ENCODE assay signal across 8 cellular contexts in genomic region chr6:119078449-119079287, GRCh38. TPM values are rescaled to one million over a fixed set of nuclear protein-coding genes. Genes with fewer than 3 reads are reported as not detected.
DNase-seq lines count a peak whose midpoint lies in the region; ATAC-seq and TF ChIP-seq lines count a peak whose summit lies in the region.

TSS of gene FAM184A (minus strand) at chr6:119078664. CDS start at chr6:119078299, 365 bp downstream.

- H3K27me3 ChIP-seq in colonic mucosa (no peaks in the 10 kb centered on the region), left lung (peaks cover 0 to 35% of the 10 kb centered on the region in 2 donors)

- H3K9me3 ChIP-seq in colonic mucosa (no peaks in the 10 kb centered on the region), left lung (peaks cover 0 to 12% of the 10 kb centered on the region in 2 donors)

- TF ChIP-seq CTCF in colonic mucosa (IDR thresholded peaks at IDR 0.05) (no peak), left lung (IDR thresholded peaks at IDR 0.05) (peak in 1 of 2 donors; percentile 30)

- DNase-seq in 8988T (peak; percentile 45), NCI-H345 treated with DMSO at 0.1 percent for 48 hours (lab: John Stamatoyannopoulos, UW; ENCODE audit: unreplicated experiment) (peak; percentile 84), colonic mucosa (peak; percentile 54), left lung (peak; percentile 62 to 89)
- peak; percentile 59 to 73 for DNase-seq in activated CD4-positive, alpha-beta T cell treated with anti-CD3 and anti-CD28 coated beads for 4 hours
- DNase-seq in stimulated activated CD4-positive, alpha-beta T cell treated with anti-CD3 and anti-CD28 coated beads, Interleukin-2, amount 100 ng/mL, for 4 hours (ENCODE audit: low read depth): peak; percentile 58

- H3K4me1 ChIP-seq in colonic mucosa: no peaks in the 10 kb centered on the region
- no peaks in the 10 kb centered on the region for H3K4me1 ChIP-seq in left lung

- peak within 1 kb of the TSS in 1 of 2 donors; percentile 71 for H3K9ac ChIP-seq in colonic mucosa (ENCODE audit: low read depth in 2 of 2, low read length in 2 of 2)

- ATAC-seq in GM18858 (IDR thresholded peaks at IDR 0.05; ENCODE audit: unreplicated experiment): peak; percentile 45
- ATAC-seq in HG03095 (IDR thresholded peaks at IDR 0.05; ENCODE audit: unreplicated experiment): peak; percentile 67
- peak; percentile 65 for ATAC-seq in left lung

- intact Hi-C loops in colonic mucosa (cut with DNase I): no loop called here
- intact Hi-C loops in left lung (cut with DNase I): no loop called here

- H3K4me3 ChIP-seq in colonic mucosa: peak within 1 kb of the TSS; percentile 44
- peak within 1 kb of the TSS; percentile 58 for H3K4me3 ChIP-seq in left lung

- H3K27ac ChIP-seq in colonic mucosa (no peak within 1 kb of the TSS), left lung (peak within 1 kb of the TSS; percentile 72 to 82)

- H3K36me3 ChIP-seq in colonic mucosa (no peaks in the 10 kb centered on the region), left lung (no peaks in the 10 kb centered on the region)

RNA-seq across cellular contexts. Expression of gene FAM184A, which starts in this region (rescaled TPM):
- total RNA-seq in colonic mucosa (under 1 TPM; 0.56 to 0.62 TPM), left lung (10 to 100 TPM; 13.3 to 21.7 TPM)

Comparison
In these comparisons a context has a peak if more than half of its experiments do, and no peak if none do; other contexts are left out.
1. RNA of gene FAM184A (total RNA-seq): 13.3 to 21.7 TPM in left lung; 0.56 to 0.62 TPM in colonic mucosa; every median in the first group is over 4 times any median in the second.
2. Peak in DNase-seq and H3K4me3 ChIP-seq in colonic mucosa; RNA of the gene not detected or under 1 TPM.
3. Peak in every context shown above with its lines, with median percentiles within 50 percentile points of each other: DNase-seq and ATAC-seq.